In genomic region chr5:73917433-73917832, GRCh38 we compare ENCODE assay signal across 12 cellular contexts.
A peak's percentile ranks its signal among the peaks of the same experiment; 100 is the strongest.
DNase-seq lines count a peak whose midpoint lies in the region; TF ChIP-seq lines count a peak whose summit lies in the region.
"Had no signal": no experiment of that assay in that cellular context is flagged by ENCODE, and none has a peak within 500 bp of the region (broad histone marks: within the 10 kb centered on the region; RNA-seq: fewer than 3 reads in every experiment).

No MANE protein-coding gene starts in this region.

- peaks cover 0 to 13% (median 2%) of the 10 kb centered on the region in 4 donors for H3K36me3 ChIP-seq in stomach

- no peaks in the 10 kb centered on the region for H3K9me3 ChIP-seq in stomach
- H3K9me3 ChIP-seq: esophagus squamous epithelium, SK-N-SH had no signal

- TF ChIP-seq EP300 in stomach (IDR thresholded peaks at IDR 0.05), result no peak

- no peak overlapping the region for H3K4me3 ChIP-seq in stomach
- H3K4me3 ChIP-seq: esophagus squamous epithelium had no signal

- H3K27me3 ChIP-seq in stomach, result no peaks in the 10 kb centered on the region
- H3K27me3 ChIP-seq: esophagus squamous epithelium had no signal

- peaks cover 0 to 24% (median 11%) of the 10 kb centered on the region in 4 donors for H3K4me1 ChIP-seq in stomach

- intact Hi-C loops in stomach (cut with DNase I; ENCODE audit: low total_unique reads), result no loop called here

- DNase-seq in NCI-H1694 treated with DMSO at 0.1 percent for 48 hours (lab: John Stamatoyannopoulos, UW) (peak; percentile 89), astrocyte of the hippocampus (ENCODE audit: low read depth, low spot score) (peak; percentile 71), kidney tubule cell (ENCODE audit: low spot score) (peak; percentile 45), stomach (peak; percentile 38), UCSD-AML1 (lab: John Stamatoyannopoulos, UW; ENCODE audit: unreplicated experiment) (no peak), NOMO-1 treated with DMSO at 0.1 percent for 48 hours (lab: John Stamatoyannopoulos, UW; ENCODE audit: unreplicated experiment) (no peak)
- no peak for DNase-seq in stimulated activated naive CD4-positive, alpha-beta T cell (lab: John Stamatoyannopoulos, UW)
- DNase-seq: activated CD4-positive, alpha-beta T cell treated with anti-CD3 and anti-CD28 coated beads for 36 hours; esophagus squamous epithelium; SK-N-SH; stimulated activated CD4-positive, alpha-beta T cell treated with anti-CD3 and anti-CD28 coated beads, Interleukin-4, amount 100 ng/mL, for 1 hour had no signal

- WGBS in stomach, 5 donors, result 28 to 61% (median 50%) methylated on average over 3 of the region's 3 CpGs

- TF ChIP-seq CTCF in stomach (IDR thresholded peaks at IDR 0.05), result no peak

- no peak for TF ChIP-seq POLR2A in stomach (IDR thresholded peaks at IDR 0.05)

- no peak overlapping the region for H3K27ac ChIP-seq in stomach
- H3K27ac ChIP-seq: esophagus squamous epithelium, HL-60 had no signal

Comparison
In these comparisons a context has a peak if more than half of its experiments do, and no peak if none do; other contexts are left out.
1. DNase-seq: peak in NCI-H1694 treated with DMSO at 0.1 percent for 48 hours (single experiment), astrocyte of the hippocampus (single experiment), kidney tubule cell (single experiment) and stomach (single experiment); none in UCSD-AML1 (single experiment), NOMO-1 treated with DMSO at 0.1 percent for 48 hours (single experiment) and stimulated activated naive CD4-positive, alpha-beta T cell (0 of 6).